1 cellular context compared by ENCODE assay signal in the genomic region with DNA sequence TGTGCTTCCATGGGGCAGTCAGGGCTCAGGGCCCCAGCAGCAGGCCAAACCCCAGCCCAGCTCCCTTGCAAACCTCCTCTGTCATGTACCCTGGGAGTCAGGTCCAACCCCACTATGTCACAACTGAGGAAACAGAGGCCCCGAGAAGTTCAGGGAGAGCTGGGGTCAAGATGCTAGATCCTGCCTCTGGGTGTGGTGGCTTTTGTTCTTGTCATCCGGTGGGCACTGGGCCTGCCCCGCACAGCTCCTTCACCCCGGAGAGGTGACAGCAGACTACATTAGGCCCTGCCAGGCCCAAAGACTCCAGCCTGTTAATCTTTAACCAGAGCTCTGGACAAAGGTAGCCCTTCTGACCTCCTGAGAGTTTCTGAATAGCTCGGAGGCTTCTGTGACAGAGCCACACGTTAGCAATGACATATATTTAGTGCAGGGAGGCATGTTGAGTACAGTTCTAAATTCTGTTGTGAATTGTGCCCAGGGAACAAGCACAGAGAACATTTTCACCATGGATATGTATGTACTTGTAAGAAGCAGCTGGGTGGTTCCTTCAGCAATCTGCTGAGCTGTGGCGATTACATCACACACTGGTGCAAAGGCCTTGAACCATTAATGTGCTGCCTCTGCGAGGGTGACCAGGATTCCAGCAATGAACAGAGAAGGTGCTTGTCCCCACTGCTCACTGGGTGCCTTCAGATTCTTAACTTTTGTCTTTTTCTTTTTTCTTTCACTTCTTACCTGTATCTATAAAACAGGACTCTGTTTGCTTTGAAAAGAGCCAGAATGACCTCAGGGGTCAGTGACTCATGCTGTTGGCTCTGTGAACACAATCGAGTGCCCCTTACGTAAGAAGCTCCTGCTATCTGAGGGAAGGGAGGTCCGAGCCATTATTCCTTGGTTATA.
TF ChIP-seq lines count a peak whose summit lies in the region.

No MANE protein-coding gene starts in this region.

TF ChIP-seq in HepG2, 621 proteins besides CTCF, POLR2A, EP300 and RAD21 (continued from another document and continues in another):
- TF ChIP-seq RBM39 (IDR thresholded peaks at IDR 0.05; ENCODE audit: low read depth, low read length, poor library complexity, severe bottlenecking) (no peak), KAT7 (CRISPR knock-in tag; IDR thresholded peaks at IDR 0.05; ENCODE audit: borderline replicate concordance) (no peak; the same call in 1 of the 2 replicates), AKAP8 (CRISPR knock-in tag; IDR thresholded peaks at IDR 0.05) (no peak), ZNF737 (CRISPR knock-in tag; IDR thresholded peaks at IDR 0.05; ENCODE audit: borderline replicate concordance) (no peak), ZNF691 (CRISPR knock-in tag; IDR thresholded peaks at IDR 0.05; ENCODE audit: borderline replicate concordance, low read depth) (peak; percentile 62; the same call in 1 of the 2 replicates), BRCA1 (CRISPR knock-in tag; IDR thresholded peaks at IDR 0.05) (peak; percentile 84; the same call in 1 of the 2 replicates), BCL3 (CRISPR knock-in tag; IDR thresholded peaks at IDR 0.05) (0 out of 2 replicates have a peak, but pooled peaks have one; percentile 19), DR1 (CRISPR knock-in tag; IDR thresholded peaks at IDR 0.05) (0 out of 2 replicates have a peak, but pooled peaks have one; percentile 61), NFKBIZ (CRISPR knock-in tag; IDR thresholded peaks at IDR 0.05) (0 out of 2 replicates have a peak, but pooled peaks have one; percentile 58), ZNF101 (CRISPR knock-in tag; IDR thresholded peaks at IDR 0.05; ENCODE audit: borderline replicate concordance, low read depth) (no peak), ATF7-NPFF (CRISPR knock-in tag; IDR thresholded peaks at IDR 0.05; ENCODE audit: low read depth) (peak; percentile 43; the same call in 1 of the 2 replicates), HMGXB4 (CRISPR knock-in tag; IDR thresholded peaks at IDR 0.05; ENCODE audit: borderline replicate concordance in 1 of 2, low read depth in 1 of 2) (peak in 1 of 2 experiments; percentile 18; a peak in 1 of 4 replicates), ZNF616 (CRISPR knock-in tag; IDR thresholded peaks at IDR 0.05; ENCODE audit: low read depth) (no peak), CHD2 (IDR thresholded peaks at IDR 0.05; ENCODE audit: low read depth, low read length) (no peak), ZNF510 (CRISPR knock-in tag; IDR thresholded peaks at IDR 0.05; ENCODE audit: low read depth) (peak; percentile 80), HMG20B (CRISPR knock-in tag; conservative IDR thresholded peaks at IDR 0.05) (0 out of 2 replicates have a peak, but pooled peaks have one; percentile 24), NFIB (CRISPR knock-in tag; IDR thresholded peaks at IDR 0.05; ENCODE audit: borderline replicate concordance) (no peak), ASH2L (IDR thresholded peaks at IDR 0.05; ENCODE audit: insufficient read length, low read depth, low read length) (peak; percentile 100), TBL1XR1 (IDR thresholded peaks at IDR 0.05; ENCODE audit: borderline replicate concordance, low read length, partially characterized antibody) (peak; percentile 31), RXRB (CRISPR knock-in tag; IDR thresholded peaks at IDR 0.05; ENCODE audit: borderline replicate concordance) (peak; percentile 89), ZMYM2 (CRISPR knock-in tag; IDR thresholded peaks at IDR 0.05) (no peak), ZNF468 (CRISPR knock-in tag; IDR thresholded peaks at IDR 0.05) (0 out of 2 replicates have a peak, but pooled peaks have one; percentile 33), HMG20A (CRISPR knock-in tag; IDR thresholded peaks at IDR 0.05; ENCODE audit: borderline replicate concordance) (peak; percentile 86), ZNF7 (CRISPR knock-in tag; IDR thresholded peaks at IDR 0.05) (peak; percentile 6; the same call in 1 of the 2 replicates), ZFP41 (CRISPR knock-in tag; IDR thresholded peaks at IDR 0.05; ENCODE audit: borderline replicate concordance) (no peak), ZNF652 (CRISPR knock-in tag; IDR thresholded peaks at IDR 0.05; ENCODE audit: borderline replicate concordance, low read depth) (no peak), TFAP4 (IDR thresholded peaks at IDR 0.05; ENCODE audit: borderline replicate concordance, low read depth) (peak; percentile 19; the same call in 1 of the 2 replicates), PPARG (CRISPR knock-in tag; conservative IDR thresholded peaks at IDR 0.05) (peak; percentile 79), ZNF773 (CRISPR knock-in tag; IDR thresholded peaks at IDR 0.05; ENCODE audit: borderline replicate concordance) (no peak), ISX (CRISPR knock-in tag; conservative IDR thresholded peaks at IDR 0.05) (no peak), HOXD1 (CRISPR knock-in tag; IDR thresholded peaks at IDR 0.05) (0 out of 2 replicates have a peak, but pooled peaks have one; percentile 49), KDM6A (CRISPR knock-in tag; IDR thresholded peaks at IDR 0.05; ENCODE audit: low read depth) (peak; percentile 34), AHR (CRISPR knock-in tag; IDR thresholded peaks at IDR 0.05) (no peak), MAZ (IDR thresholded peaks at IDR 0.05; ENCODE audit: borderline replicate concordance, low read depth, low read length) (no peak), MAZ (CRISPR knock-in tag; IDR thresholded peaks at IDR 0.05; ENCODE audit: low read depth) (no peak)
- TF ChIP-seq, protein P1, sequence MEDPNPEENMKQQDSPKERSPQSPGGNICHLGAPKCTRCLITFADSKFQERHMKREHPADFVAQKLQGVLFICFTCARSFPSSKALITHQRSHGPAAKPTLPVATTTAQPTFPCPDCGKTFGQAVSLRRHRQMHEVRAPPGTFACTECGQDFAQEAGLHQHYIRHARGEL (CRISPR knock-in tag; IDR thresholded peaks at IDR 0.05) = no peak
- TF ChIP-seq, protein P2, sequence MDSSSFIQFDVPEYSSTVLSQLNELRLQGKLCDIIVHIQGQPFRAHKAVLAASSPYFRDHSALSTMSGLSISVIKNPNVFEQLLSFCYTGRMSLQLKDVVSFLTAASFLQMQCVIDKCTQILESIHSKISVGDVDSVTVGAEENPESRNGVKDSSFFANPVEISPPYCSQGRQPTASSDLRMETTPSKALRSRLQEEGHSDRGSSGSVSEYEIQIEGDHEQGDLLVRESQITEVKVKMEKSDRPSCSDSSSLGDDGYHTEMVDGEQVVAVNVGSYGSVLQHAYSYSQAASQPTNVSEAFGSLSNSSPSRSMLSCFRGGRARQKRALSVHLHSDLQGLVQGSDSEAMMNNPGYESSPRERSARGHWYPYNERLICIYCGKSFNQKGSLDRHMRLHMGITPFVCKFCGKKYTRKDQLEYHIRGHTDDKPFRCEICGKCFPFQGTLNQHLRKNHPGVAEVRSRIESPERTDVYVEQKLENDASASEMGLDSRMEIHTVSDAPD (CRISPR knock-in tag; IDR thresholded peaks at IDR 0.05) = 0 out of 2 replicates have a peak, but pooled peaks have one; percentile 58
- TF ChIP-seq, protein P3, sequence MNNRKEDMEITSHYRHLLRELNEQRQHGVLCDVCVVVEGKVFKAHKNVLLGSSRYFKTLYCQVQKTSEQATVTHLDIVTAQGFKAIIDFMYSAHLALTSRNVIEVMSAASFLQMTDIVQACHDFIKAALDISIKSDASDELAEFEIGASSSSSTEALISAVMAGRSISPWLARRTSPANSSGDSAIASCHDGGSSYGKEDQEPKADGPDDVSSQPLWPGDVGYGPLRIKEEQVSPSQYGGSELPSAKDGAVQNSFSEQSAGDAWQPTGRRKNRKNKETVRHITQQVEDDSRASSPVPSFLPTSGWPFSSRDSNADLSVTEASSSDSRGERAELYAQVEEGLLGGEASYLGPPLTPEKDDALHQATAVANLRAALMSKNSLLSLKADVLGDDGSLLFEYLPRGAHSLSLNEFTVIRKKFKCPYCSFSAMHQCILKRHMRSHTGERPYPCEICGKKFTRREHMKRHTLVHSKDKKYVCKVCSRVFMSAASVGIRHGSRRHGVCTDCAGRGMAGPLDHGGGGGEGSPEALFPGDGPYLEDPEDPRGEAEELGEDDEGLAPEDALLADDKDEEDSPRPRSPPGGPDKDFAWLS (CRISPR knock-in tag; IDR thresholded peaks at IDR 0.05; ENCODE audit: borderline replicate concordance) = no peak
- TF ChIP-seq, protein P4, sequence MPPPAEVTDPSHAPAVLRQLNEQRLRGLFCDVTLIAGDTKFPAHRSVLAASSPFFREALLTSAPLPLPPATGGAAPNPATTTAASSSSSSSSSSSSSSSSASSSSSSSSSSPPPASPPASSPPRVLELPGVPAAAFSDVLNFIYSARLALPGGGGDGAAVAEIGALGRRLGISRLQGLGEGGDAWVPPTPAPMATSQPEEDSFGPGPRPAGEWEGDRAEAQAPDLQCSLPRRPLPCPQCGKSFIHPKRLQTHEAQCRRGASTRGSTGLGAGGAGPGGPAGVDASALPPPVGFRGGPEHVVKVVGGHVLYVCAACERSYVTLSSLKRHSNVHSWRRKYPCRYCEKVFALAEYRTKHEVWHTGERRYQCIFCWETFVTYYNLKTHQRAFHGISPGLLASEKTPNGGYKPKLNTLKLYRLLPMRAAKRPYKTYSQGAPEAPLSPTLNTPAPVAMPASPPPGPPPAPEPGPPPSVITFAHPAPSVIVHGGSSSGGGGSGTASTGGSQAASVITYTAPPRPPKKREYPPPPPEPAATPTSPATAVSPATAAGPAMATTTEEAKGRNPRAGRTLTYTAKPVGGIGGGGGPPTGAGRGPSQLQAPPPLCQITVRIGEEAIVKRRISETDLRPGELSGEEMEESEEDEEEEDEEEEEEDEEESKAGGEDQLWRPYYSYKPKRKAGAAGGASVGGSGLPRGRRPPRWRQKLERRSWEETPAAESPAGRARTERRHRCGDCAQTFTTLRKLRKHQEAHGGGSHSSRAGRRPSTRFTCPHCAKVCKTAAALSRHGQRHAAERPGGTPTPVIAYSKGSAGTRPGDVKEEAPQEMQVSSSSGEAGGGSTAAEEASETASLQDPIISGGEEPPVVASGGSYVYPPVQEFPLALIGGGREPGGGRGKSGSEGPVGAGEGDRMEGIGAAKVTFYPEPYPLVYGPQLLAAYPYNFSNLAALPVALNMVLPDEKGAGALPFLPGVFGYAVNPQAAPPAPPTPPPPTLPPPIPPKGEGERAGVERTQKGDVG (CRISPR knock-in tag; IDR thresholded peaks at IDR 0.05; ENCODE audit: borderline replicate concordance) = 0 out of 2 replicates have a peak, but pooled peaks have one; percentile 40
- TF ChIP-seq, protein P5, sequence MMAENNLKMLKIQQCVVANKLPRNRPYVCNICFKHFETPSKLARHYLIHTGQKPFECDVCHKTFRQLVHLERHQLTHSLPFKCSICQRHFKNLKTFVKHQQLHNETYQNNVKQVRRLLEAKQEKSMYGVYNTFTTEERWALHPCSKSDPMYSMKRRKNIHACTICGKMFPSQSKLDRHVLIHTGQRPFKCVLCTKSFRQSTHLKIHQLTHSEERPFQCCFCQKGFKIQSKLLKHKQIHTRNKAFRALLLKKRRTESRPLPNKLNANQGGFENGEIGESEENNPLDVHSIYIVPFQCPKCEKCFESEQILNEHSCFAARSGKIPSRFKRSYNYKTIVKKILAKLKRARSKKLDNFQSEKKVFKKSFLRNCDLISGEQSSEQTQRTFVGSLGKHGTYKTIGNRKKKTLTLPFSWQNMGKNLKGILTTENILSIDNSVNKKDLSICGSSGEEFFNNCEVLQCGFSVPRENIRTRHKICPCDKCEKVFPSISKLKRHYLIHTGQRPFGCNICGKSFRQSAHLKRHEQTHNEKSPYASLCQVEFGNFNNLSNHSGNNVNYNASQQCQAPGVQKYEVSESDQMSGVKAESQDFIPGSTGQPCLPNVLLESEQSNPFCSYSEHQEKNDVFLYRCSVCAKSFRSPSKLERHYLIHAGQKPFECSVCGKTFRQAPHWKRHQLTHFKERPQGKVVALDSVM (CRISPR knock-in tag; IDR thresholded peaks at IDR 0.05) = no peak
- TF ChIP-seq, protein P6, sequence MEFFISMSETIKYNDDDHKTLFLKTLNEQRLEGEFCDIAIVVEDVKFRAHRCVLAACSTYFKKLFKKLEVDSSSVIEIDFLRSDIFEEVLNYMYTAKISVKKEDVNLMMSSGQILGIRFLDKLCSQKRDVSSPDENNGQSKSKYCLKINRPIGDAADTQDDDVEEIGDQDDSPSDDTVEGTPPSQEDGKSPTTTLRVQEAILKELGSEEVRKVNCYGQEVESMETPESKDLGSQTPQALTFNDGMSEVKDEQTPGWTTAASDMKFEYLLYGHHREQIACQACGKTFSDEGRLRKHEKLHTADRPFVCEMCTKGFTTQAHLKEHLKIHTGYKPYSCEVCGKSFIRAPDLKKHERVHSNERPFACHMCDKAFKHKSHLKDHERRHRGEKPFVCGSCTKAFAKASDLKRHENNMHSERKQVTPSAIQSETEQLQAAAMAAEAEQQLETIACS (CRISPR knock-in tag; IDR thresholded peaks at IDR 0.05) = no peak
